8 cellular contexts compared by ENCODE assay signal in the genomic region with DNA sequence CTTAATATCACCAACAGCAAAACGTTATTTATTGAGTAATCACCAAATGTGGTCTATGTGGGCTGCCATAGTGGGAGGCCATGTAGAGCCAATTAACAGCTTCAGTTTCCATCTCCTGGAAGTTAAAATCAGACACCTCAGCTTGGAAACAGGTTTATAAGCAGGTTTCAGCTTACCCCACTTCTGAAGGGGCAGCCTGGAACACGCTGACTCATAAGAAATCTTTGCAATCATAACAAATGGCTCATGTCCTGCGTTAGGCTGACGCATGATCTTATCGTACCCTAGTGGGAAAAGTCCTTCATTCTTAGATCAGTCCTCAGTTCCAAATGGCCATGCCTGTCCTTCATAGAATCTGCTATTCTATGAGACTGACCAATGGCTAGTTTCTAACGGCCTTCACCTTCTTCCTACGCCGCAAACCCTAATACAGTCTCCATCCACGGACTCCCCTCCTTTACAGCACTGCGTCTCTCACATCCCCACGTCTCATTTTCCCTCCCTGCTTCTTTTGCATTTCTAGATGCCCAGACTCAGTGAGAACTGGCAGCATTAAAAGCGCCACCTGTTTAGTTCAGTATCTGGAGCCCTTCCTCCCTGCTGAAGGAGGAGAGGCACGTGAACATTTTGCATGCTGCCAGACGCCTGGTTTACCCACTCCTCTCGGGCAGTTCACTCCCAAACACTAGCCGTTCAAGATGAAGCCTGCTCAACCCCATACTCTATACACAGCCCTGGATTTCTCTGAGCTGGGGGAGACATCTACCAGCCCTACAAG. TPM values are rescaled to one million over a fixed set of nuclear protein-coding genes. Genes with fewer than 3 reads are reported as not detected.
DNase-seq lines count a peak whose midpoint lies in the region; ATAC-seq, FAIRE-seq and TF ChIP-seq lines count a peak whose summit lies in the region.

No MANE protein-coding gene starts in this region.

- no peak for ATAC-seq in GM18873 (IDR thresholded peaks at IDR 0.05; ENCODE audit: low FRiP score, unreplicated experiment)

- no peaks in the 10 kb centered on the region for H3K36me3 ChIP-seq in MG63
- H3K36me3 ChIP-seq in bronchial epithelial cell (ENCODE audit: control insufficient read depth, insufficient read depth, low read length), result no peaks in the 10 kb centered on the region

- no peaks in the 10 kb centered on the region for H3K9me3 Mint-ChIP-seq in nephron

- no peaks in the 10 kb centered on the region for H3K9me3 ChIP-seq in MG63

- H3K27me3 Mint-ChIP-seq in nephron (ENCODE audit: low read depth), result peaks cover 3% of the 10 kb centered on the region

- no peaks in the 10 kb centered on the region for H3K36me3 Mint-ChIP-seq in nephron (ENCODE audit: low read depth)

- DNase-seq in DMS79 (lab: John Stamatoyannopoulos, UW), result peak; percentile 12
- peak; percentile 70 for DNase-seq in MG63
- DNase-seq in bronchial epithelial cell (ENCODE audit: low read depth), result peak; percentile 98
- no peak for DNase-seq in NCI-H1105 (lab: John Stamatoyannopoulos, UW)
- DNase-seq in activated gamma-delta T cell (lab: John Stamatoyannopoulos, UW), result no peak
- no peak for DNase-seq in NCI-H146 (lab: John Stamatoyannopoulos, UW)

- peak overlapping the region; percentile 30 to 60 (median 50) for H3K27ac Mint-ChIP-seq in nephron

- H3K4me3 ChIP-seq in MG63 (no peak overlapping the region), bronchial epithelial cell (ENCODE audit: low read depth, low read length) (no peak overlapping the region)

- no peak overlapping the region for H3K4me3 Mint-ChIP-seq in nephron

- TF ChIP-seq CTCF in bronchial epithelial cell (IDR thresholded peaks at IDR 0.05; ENCODE audit: insufficient read depth, low read length, severe bottlenecking) (no peak), nephron (IDR thresholded peaks at IDR 0.05; ENCODE audit: unreplicated experiment in 3 of 3) (no peak)

- FAIRE-seq in bronchial epithelial cell (lab: Jason Lieb, UNC), result peak; percentile 80

- no peaks in the 10 kb centered on the region for H3K27me3 ChIP-seq in MG63
- no peaks in the 10 kb centered on the region for H3K27me3 ChIP-seq in bronchial epithelial cell (ENCODE audit: control insufficient read depth, insufficient read depth, low read length)

- H3K4me1 Mint-ChIP-seq in nephron, result peaks cover 15% of the 10 kb centered on the region

RNA-seq across cellular contexts. Expression of a gene that starts 24.2 kb away (rescaled TPM):
- total RNA-seq in MG63 (2014; rRNA removed; shearing (Covaris generic); ENCODE audit: low replicate concordance), result 281 and 464 TPM in 2 replicates
- total RNA-seq in bronchial epithelial cell, result 546 and 792 TPM in 2 replicates

Comparison
In these comparisons a context has a peak if more than half of its experiments do, and no peak if none do; other contexts are left out.
1. DNase-seq: peak in DMS79 (single experiment), MG63 (single experiment) and bronchial epithelial cell (single experiment); none in NCI-H1105 (single experiment), activated gamma-delta T cell (single experiment) and NCI-H146 (single experiment).